18 cellular contexts compared by ENCODE assay signal in genomic region chr14:71714225-71714624, GRCh38.
DNase-seq lines count a peak whose midpoint lies in the region; ATAC-seq and TF ChIP-seq lines count a peak whose summit lies in the region.
"Had no signal": no experiment of that assay in that cellular context is flagged by ENCODE, and none has a peak within 500 bp of the region (broad histone marks: within the 10 kb centered on the region; RNA-seq: fewer than 3 reads in every experiment).

No MANE protein-coding gene starts in this region.

- H3K4me1 ChIP-seq in body of pancreas: no peaks in the 10 kb centered on the region
- H3K4me1 ChIP-seq: BLaER1 treated with 17β-estradiol and CSF1 and Interleukin-3, amounts not matched to agents 10 nM and 100 nM had no signal

- DNase-seq in Daoy (ENCODE audit: low read depth) (peak; percentile 32), NCI-H446 treated with DMSO at 0.1 percent for 48 hours (lab: John Stamatoyannopoulos, UW) (peak; percentile 8), fibroblast of gingiva (ENCODE audit: low read depth) (peak; percentile 89), renal cortical epithelial cell (ENCODE audit: low read depth) (peak; percentile 19), body of pancreas (no peak), coronary artery (ENCODE audit: low spot score) (no peak), T1000 (lab: John Stamatoyannopoulos, UW) (no peak)
- DNase-seq: activated CD8-positive, alpha-beta memory T cell treated with anti-CD3 and anti-CD28 coated beads, Interleukin-2, amount 50 U/mL, for 48 hours; activated naive CD4-positive, alpha-beta T cell treated with anti-CD3 and anti-CD28 coated beads, Interleukin-2, amount 10 ng/mL, durations not matched to agents 7 days and 5 days; DMS153; H7; left cardiac atrium; NCI-H1048; NK-92 treated with Interleukin-12 subunit alpha and Interleukin-12 subunit beta, amount 100 ng/mL, for 24 hours; stimulated activated CD4-positive, alpha-beta T cell treated with anti-CD3 and anti-CD28 coated beads, Interleukin-2, amount 100 ng/mL, for 24 hours had no signal

- H3K27me3 ChIP-seq in body of pancreas: no peaks in the 10 kb centered on the region
- H3K27me3 ChIP-seq: BLaER1 treated with 17β-estradiol and CSF1 and Interleukin-3, amounts not matched to agents 10 nM and 100 nM had no signal

- H3K27ac ChIP-seq in body of pancreas (no peak overlapping the region), coronary artery (no peak overlapping the region)
- H3K27ac ChIP-seq: BLaER1 treated with 17β-estradiol and CSF1 and Interleukin-3, amounts not matched to agents 10 nM and 100 nM; thoracic aorta had no signal

- peaks cover 0 to 5% of the 10 kb centered on the region in 2 donors for H3K36me3 ChIP-seq in body of pancreas (replicated peaks in 1 of 2; ENCODE audit: insufficient read depth in 1 of 2, low read depth in 2 of 2)
- H3K36me3 ChIP-seq: thoracic aorta had no signal

- H3K4me3 ChIP-seq in body of pancreas: no peak overlapping the region
- no peak overlapping the region for H3K4me3 ChIP-seq in coronary artery
- H3K4me3 ChIP-seq: BLaER1 treated with 17β-estradiol and CSF1 and Interleukin-3, amounts not matched to agents 10 nM and 100 nM; thoracic aorta had no signal

- ATAC-seq in body of pancreas (no peak), HG02759 (IDR thresholded peaks at IDR 0.05; ENCODE audit: unreplicated experiment) (no peak)
- ATAC-seq: left cardiac atrium had no signal

- TF ChIP-seq CTCF in body of pancreas (IDR thresholded peaks at IDR 0.05) (no peak), coronary artery (IDR thresholded peaks at IDR 0.05) (no peak)

- intact Hi-C loops in body of pancreas (cut with DNase I): no loop called here

- TF ChIP-seq POLR2A in body of pancreas (IDR thresholded peaks at IDR 0.05): no peak

- 88 to 94% methylated on average over 1 of the region's 1 CpG for WGBS in body of pancreas, 2 donors

- H3K9me3 ChIP-seq in body of pancreas: no peaks in the 10 kb centered on the region
- H3K9me3 ChIP-seq: BLaER1 treated with 17β-estradiol and CSF1 and Interleukin-3, amounts not matched to agents 10 nM and 100 nM; thoracic aorta had no signal

Comparison
In these comparisons a context has a peak if more than half of its experiments do, and no peak if none do; other contexts are left out.
1. DNase-seq: peak in Daoy (single experiment), NCI-H446 treated with DMSO at 0.1 percent for 48 hours (single experiment), fibroblast of gingiva (single experiment) and renal cortical epithelial cell (single experiment); none in body of pancreas (0 of 4), coronary artery (single experiment) and T1000 (single experiment).